33 cellular contexts compared by ENCODE assay signal in the genomic region with DNA sequence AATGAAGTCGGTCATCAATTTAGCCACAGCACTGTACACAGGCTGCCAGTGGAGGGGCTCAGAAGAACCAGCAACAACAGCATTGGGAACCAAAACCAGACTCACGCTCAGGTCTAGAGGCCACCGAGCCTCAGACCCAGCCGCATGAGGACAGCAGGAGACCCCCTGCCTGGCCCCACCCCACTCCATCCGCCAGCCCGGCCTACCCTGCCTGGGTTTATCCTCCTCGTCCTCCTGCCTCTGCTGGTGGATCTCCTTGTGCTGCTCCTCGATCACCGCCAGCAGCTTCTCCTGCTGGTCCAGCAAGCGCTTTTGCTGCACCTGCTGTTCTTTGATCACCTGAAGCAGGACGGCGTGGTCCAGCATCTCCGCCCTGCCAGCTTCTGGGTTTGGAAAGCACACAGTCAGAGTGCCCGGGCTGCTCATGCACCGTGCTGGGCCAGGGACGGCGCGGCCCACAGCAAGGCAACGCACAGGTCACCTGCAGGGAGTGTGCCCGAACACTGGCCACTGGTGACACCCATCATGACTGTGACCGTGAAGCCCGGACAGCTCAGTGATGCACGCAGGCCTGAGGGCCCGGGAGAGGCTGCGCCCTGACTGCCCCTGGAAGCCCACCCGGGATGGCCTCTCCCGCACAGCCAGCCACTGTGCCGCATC. TPM values are rescaled to one million over a fixed set of nuclear protein-coding genes. Genes with fewer than 3 reads are reported as not detected.
DNase-seq lines count a peak whose midpoint lies in the region; ATAC-seq and TF ChIP-seq lines count a peak whose summit lies in the region.
"Had no signal": no experiment of that assay in that cellular context is flagged by ENCODE, and none has a peak within 500 bp of the region (broad histone marks: within the 10 kb centered on the region; RNA-seq: fewer than 3 reads in every experiment).

No MANE protein-coding gene starts in this region.

- H3K36me3 Mint-ChIP-seq in endothelial cell (ENCODE audit: low read depth, unreplicated experiment) = peaks cover 10% of the 10 kb centered on the region
- H3K36me3 Mint-ChIP-seq: type B pancreatic cell had no signal

- H3K27ac Mint-ChIP-seq in endothelial cell (ENCODE audit: unreplicated experiment) = peak overlapping the region; percentile 67
- H3K27ac Mint-ChIP-seq: GM23338; stimulated activated effector memory CD8-positive, alpha-beta T cell treated with anti-CD3 and anti-CD28 coated beads, Interleukin-12 subunit alpha, Interleukin-12 subunit beta, amount 100 ng/mL, for 72 hours; type B pancreatic cell had no signal

- H4K20me1 ChIP-seq in PC-3 (ENCODE audit: low read length) = no peaks in the 10 kb centered on the region

- H3K4me1 ChIP-seq in PC-3 (ENCODE audit: insufficient read depth, low read length) = no peaks in the 10 kb centered on the region
- H3K4me1 ChIP-seq in spleen = peaks cover 0 to 42% (median 17%) of the 10 kb centered on the region in 6 donors
- H3K4me1 ChIP-seq: body of pancreas, foreskin keratinocyte, prostate gland had no signal

- TF ChIP-seq POLR2A in spleen (IDR thresholded peaks at IDR 0.05) = no peak

- H3K36me3 ChIP-seq in PC-3 (ENCODE audit: low read depth, low read length) (no peaks in the 10 kb centered on the region; the same call in none of the 2 replicates), spleen (peaks cover 0 to 72% (median 26%) of the 10 kb centered on the region in 6 donors)

- peak; percentile 30 for DNase-seq in Right ventricle myocardium superior
- no peak for DNase-seq in left cardiac atrium
- no peak for DNase-seq in PC-3
- no peak for DNase-seq in endothelial cell (ENCODE audit: low spot score)
- peak; percentile 77 for DNase-seq in spleen
- no peak for DNase-seq in NCI-H1048 (lab: John Stamatoyannopoulos, UW)
- no peak for DNase-seq in activated CD8-positive, alpha-beta memory T cell treated with anti-CD3 and anti-CD28 coated beads for 24 hours
- DNase-seq in SKM-1 (lab: John Stamatoyannopoulos, UW; ENCODE audit: unreplicated experiment) = no peak
- DNase-seq: activated CD4-positive, alpha-beta T cell treated with anti-CD3 and anti-CD28 coated beads for 4 hours; activated naive CD4-positive, alpha-beta T cell; activated T-cell treated with anti-CD3 and anti-CD28 coated beads, Interleukin-2, amount 50 U/mL, for 48 hours; body of pancreas; COR-L47; dermis blood vessel endothelial cell; esophagus squamous epithelium; foreskin keratinocyte; KBM-7; naive thymus-derived CD8-positive, alpha-beta T cell; NCI-H1092 treated with DMSO at 0.1 percent for 48 hours; NCI-H1930; NCI-H524; occipital lobe; PC-9; SHP77 treated with DMSO at 0.1 percent for 48 hours; stimulated activated CD4-positive, alpha-beta T cell treated with anti-CD3 and anti-CD28 coated beads, Interleukin-15, amount 100 ng/mL, for 24 hours; T-helper 9 cell had no signal

- H3K27me3 ChIP-seq in PC-3 (ENCODE audit: low read length) (no peaks in the 10 kb centered on the region), spleen (replicated peaks in 1 of 7) (no peaks in the 10 kb centered on the region)
- H3K27me3 ChIP-seq: body of pancreas, esophagus squamous epithelium, foreskin keratinocyte, heart right ventricle had no signal

- H2AFZ ChIP-seq in PC-3 (ENCODE audit: low read length) = no peak overlapping the region
- H2AFZ ChIP-seq: GM23338, PC-9 had no signal

- no peaks in the 10 kb centered on the region for H3K9me2 ChIP-seq in PC-3 (replicated peaks; ENCODE audit: low read length)

- H3K27ac ChIP-seq in PC-3 (ENCODE audit: low read length) (no peak overlapping the region), spleen (no peak overlapping the region)
- H3K27ac ChIP-seq: BLaER1 treated with 17β-estradiol and CSF1 and Interleukin-3, amounts not matched to agents 10 nM and 100 nM; body of pancreas; esophagus squamous epithelium; foreskin keratinocyte; heart right ventricle; PC-9; prostate gland had no signal

- no peak for ATAC-seq in Right ventricle myocardium superior (ENCODE audit: poor library complexity)
- ATAC-seq in left cardiac atrium = no peak
- ATAC-seq in PC-3 = no peak
- ATAC-seq: body of pancreas; foreskin keratinocyte; GM23338; heart right ventricle; naive thymus-derived CD8-positive, alpha-beta T cell; stimulated activated effector memory CD8-positive, alpha-beta T cell treated with anti-CD3 and anti-CD28 coated beads, Interleukin-12 subunit alpha, Interleukin-12 subunit beta, amount 100 ng/mL, for 72 hours had no signal

- H3K4me2 ChIP-seq in PC-3 (ENCODE audit: low read length) = no peak overlapping the region
- H3K4me2 ChIP-seq: GM23338, PC-9 had no signal

- no peaks in the 10 kb centered on the region for H3F3A ChIP-seq in PC-3 (ENCODE audit: low read length, unreplicated experiment)

- intact Hi-C loops in Right ventricle myocardium superior (cut with DNase I) = loop anchor here (10.0 kb wide), 1 partner anchor 262 kb away; no protein-coding TSS in a partner anchor
- intact Hi-C loops in left cardiac atrium (cut with DNase I) = no loop called here
- intact Hi-C loops in PC-3 (cut with micrococcal nuclease) = no loop called here
- intact Hi-C loops in spleen (cut with DNase I; ENCODE audit: low total_unique reads) = no loop called here

- TF ChIP-seq CTCF in PC-3 (conservative IDR thresholded peaks at IDR 0.05; ENCODE audit: low read depth, low read length) = no peak
- no peak for TF ChIP-seq CTCF in endothelial cell (IDR thresholded peaks at IDR 0.05; ENCODE audit: unreplicated experiment)
- TF ChIP-seq CTCF in spleen (IDR thresholded peaks at IDR 0.05 in 8 of 11, conservative IDR thresholded peaks at IDR 0.05 in 3 of 11) = no peak

- H3K9ac ChIP-seq in PC-3 (ENCODE audit: low read length) = no peak overlapping the region

- WGBS in spleen, 5 donors = 92 to 96% (median 95%) methylated on average over 12 to 28 of the region's 28 CpGs

- H3K9me3 ChIP-seq in PC-3 (ENCODE audit: low read length) = no peaks in the 10 kb centered on the region
- no peaks in the 10 kb centered on the region for H3K9me3 ChIP-seq in spleen
- H3K9me3 ChIP-seq: body of pancreas, esophagus squamous epithelium, heart right ventricle, prostate gland had no signal

- no peaks in the 10 kb centered on the region for H3K4me1 Mint-ChIP-seq in endothelial cell (ENCODE audit: unreplicated experiment)

- TSS peak; percentile 10 for BruUV-seq in PC-3 (replicated peaks; lab: Mats Ljungman, UMichigan)

- H3K4me3 ChIP-seq in PC-3 (ENCODE audit: low read length) (no peak overlapping the region), spleen (no peak overlapping the region)
- H3K4me3 ChIP-seq: BLaER1 treated with 17β-estradiol and CSF1 and Interleukin-3, amounts not matched to agents 10 nM and 100 nM; body of pancreas; esophagus squamous epithelium; GM23338; heart right ventricle; lung; PC-9; prostate gland had no signal

- H3K27me3 Mint-ChIP-seq in endothelial cell (ENCODE audit: unreplicated experiment) = peaks cover 20% of the 10 kb centered on the region
- H3K27me3 Mint-ChIP-seq: naive thymus-derived CD8-positive, alpha-beta T cell; type B pancreatic cell had no signal

- 0 out of 2 replicates have a peak, but pooled peaks cover 2% of the 10 kb centered on the region for H3K79me2 ChIP-seq in PC-3 (ENCODE audit: low read length)

- POLR2A ChIA-PET in PC-3 (lab: Charles Lee; ENCODE audit: unreplicated experiment) = no interaction called here

- CTCF ChIA-PET in PC-3 (lab: Charles Lee) = no interaction called here

- no peaks in the 10 kb centered on the region for H3K9me3 Mint-ChIP-seq in endothelial cell (ENCODE audit: unreplicated experiment)
- H3K9me3 Mint-ChIP-seq: naive thymus-derived CD8-positive, alpha-beta T cell; stimulated activated effector memory CD8-positive, alpha-beta T cell treated with anti-CD3 and anti-CD28 coated beads, Interleukin-12 subunit alpha, Interleukin-12 subunit beta, amount 100 ng/mL, for 72 hours; type B pancreatic cell had no signal

- H3K4me3 Mint-ChIP-seq in endothelial cell (ENCODE audit: unreplicated experiment) = no peak overlapping the region
- H3K4me3 Mint-ChIP-seq: GM23338; naive thymus-derived CD8-positive, alpha-beta T cell; stimulated activated effector memory CD8-positive, alpha-beta T cell treated with anti-CD3 and anti-CD28 coated beads, Interleukin-12 subunit alpha, Interleukin-12 subunit beta, amount 100 ng/mL, for 72 hours; type B pancreatic cell had no signal

RNA-seq across cellular contexts. Expression of a gene that starts 7.7 kb away (rescaled TPM):
- total RNA-seq in Right ventricle myocardium superior (59.4 TPM), left cardiac atrium (10 to 100 TPM; 60.2 to 66.5 TPM), PC-3 (2014; rRNA removed) (125 and 160 TPM in 2 replicates), endothelial cell (ENCODE audit: unreplicated experiment) (31.2 TPM), spleen (10 to 100 TPM; 22.0 to 49.3 (median 34.3) TPM)
- polyA plus RNA-seq in spleen = 10 to 100 TPM; 54.9 to 57.6 (median 56.7) TPM

RNA-seq across cellular contexts. Expression of a gene that starts 8.0 kb away (rescaled TPM):
- total RNA-seq in Right ventricle myocardium superior (13.4 TPM), left cardiac atrium (10 to 100 TPM; 12.7 to 14.0 TPM), PC-3 (2014; rRNA removed) (28.8 and 44.1 TPM in 2 replicates), endothelial cell (ENCODE audit: unreplicated experiment) (43.8 TPM), spleen (10 to 100 TPM; 62.3 to 88.8 (median 72.3) TPM)
- 10 to 100 TPM; 36.9 to 76.3 (median 57.9) TPM for polyA plus RNA-seq in spleen

RNA-seq across cellular contexts. Expression of a gene that starts 24.0 kb away (rescaled TPM):
- total RNA-seq in Right ventricle myocardium superior = 11.1 TPM
- total RNA-seq in left cardiac atrium = 1 to 10 TPM; 4.9 to 5.7 TPM
- total RNA-seq in PC-3 (2014; rRNA removed) = 32.1 and 48.0 TPM in 2 replicates
- total RNA-seq in endothelial cell (ENCODE audit: unreplicated experiment) = 21.1 TPM
- total RNA-seq in spleen = 10 to 100 TPM in 6 of 7 donors, 1 to 10 TPM in 1; 8.5 to 17.9 (median 12.0) TPM
- polyA plus RNA-seq in spleen = 10 to 100 TPM; 10.3 to 26.7 (median 20.5) TPM

RNA-seq across cellular contexts. Expression of a gene that starts 48.3 kb away (rescaled TPM):
- total RNA-seq in Right ventricle myocardium superior (41.3 TPM), left cardiac atrium (10 to 100 TPM; 46.4 to 54.0 TPM), PC-3 (2014; rRNA removed) (77.8 and 118 TPM in 2 replicates), endothelial cell (ENCODE audit: unreplicated experiment) (57.2 TPM), spleen (100 to 1,000 TPM in 1 of 7 donors, 10 to 100 TPM in 6; 82.8 to 112 (median 95.0) TPM)
- polyA plus RNA-seq in spleen = 10 to 100 TPM; 54.9 to 85.1 (median 71.4) TPM

Comparison
In these comparisons a context has a peak if more than half of its experiments do, and no peak if none do; other contexts are left out.
1. DNase-seq: peak in Right ventricle myocardium superior (single experiment) and spleen (single experiment); none in left cardiac atrium (single experiment), PC-3 (single experiment), endothelial cell (single experiment), NCI-H1048 (single experiment), activated CD8-positive, alpha-beta memory T cell treated with anti-CD3 and anti-CD28 coated beads for 24 hours (single experiment) and SKM-1 (single experiment).